ENCODE assay signal across 9 cellular contexts in the genomic region with DNA sequence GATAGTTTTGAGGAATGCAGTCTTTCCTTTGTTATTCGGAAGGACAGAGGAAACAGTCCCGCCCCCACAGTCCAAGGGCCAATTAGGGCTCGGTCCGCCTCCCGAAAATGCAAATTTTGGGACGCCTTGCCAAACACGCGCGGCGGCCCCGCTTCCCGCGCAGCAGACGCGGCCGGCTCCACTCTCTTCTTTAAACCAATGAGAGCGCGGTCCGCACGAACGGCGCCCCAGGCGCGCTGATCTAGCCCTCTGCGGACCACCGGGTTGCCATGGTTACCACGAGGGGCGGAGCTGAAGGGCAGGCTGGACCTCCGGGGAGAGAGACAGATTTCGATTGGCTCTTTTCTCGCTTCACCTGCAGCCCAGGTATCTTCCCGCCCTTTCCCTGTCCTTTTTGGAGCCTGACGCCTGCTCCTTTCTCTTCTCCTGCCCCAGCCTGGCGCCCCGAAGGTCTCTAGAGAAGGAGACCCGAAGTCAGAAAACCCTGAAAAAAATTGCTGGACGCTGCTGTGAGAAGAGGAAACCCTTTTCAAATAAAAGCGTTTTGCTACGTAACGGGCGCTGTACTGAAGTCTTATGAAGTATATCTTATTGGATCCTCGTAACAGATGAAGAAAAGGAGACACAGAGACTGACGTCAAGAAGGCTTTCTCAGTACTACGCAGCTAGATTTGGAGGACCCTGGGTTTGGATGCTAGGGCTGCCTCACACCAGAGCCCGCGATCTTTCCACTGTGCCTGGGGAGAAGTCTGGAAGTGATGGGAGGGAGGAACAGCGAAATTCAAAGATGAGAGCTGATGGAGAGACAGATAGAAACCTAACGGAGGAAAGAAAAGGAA. TPM values are rescaled to one million over a fixed set of nuclear protein-coding genes. Genes with fewer than 3 reads are reported as not detected.
DNase-seq lines count a peak whose midpoint lies in the region; ATAC-seq and TF ChIP-seq lines count a peak whose summit lies in the region.
"Had no signal": no experiment of that assay in that cellular context is flagged by ENCODE, and none has a peak within 500 bp of the region (broad histone marks: within the 10 kb centered on the region; RNA-seq: fewer than 3 reads in every experiment).

No MANE protein-coding gene starts in this region.

- peaks cover 71% of the 10 kb centered on the region for H3K4me1 Mint-ChIP-seq in nephron progenitor cell

- peaks cover 87% of the 10 kb centered on the region for H3K27me3 Mint-ChIP-seq in nephron progenitor cell (ENCODE audit: low read depth, poor library complexity)

- H3K36me3 Mint-ChIP-seq in nephron progenitor cell (ENCODE audit: low read depth), result no peaks in the 10 kb centered on the region

- no peak overlapping the region for H3K4me3 ChIP-seq in NB4 (ENCODE audit: low read depth, low read length)
- H3K4me3 ChIP-seq: uterus had no signal

- peak; percentile 97 for DNase-seq in DMS79 (lab: John Stamatoyannopoulos, UW)
- DNase-seq in NB4 (ENCODE audit: low read depth), result peak; percentile 79
- DNase-seq in UCSD-AML1 (lab: John Stamatoyannopoulos, UW; ENCODE audit: unreplicated experiment), result peak; percentile 77
- DNase-seq in nephron progenitor cell, result peak; percentile 93

- H3K9me3 Mint-ChIP-seq in nephron progenitor cell, result no peaks in the 10 kb centered on the region

- TF ChIP-seq CTCF in NB4 (IDR thresholded peaks at IDR 0.05; ENCODE audit: low read depth, low read length), result no peak
- TF ChIP-seq CTCF in nephron progenitor cell (IDR thresholded peaks at IDR 0.05), result no peak

- TF ChIP-seq POLR2A in NB4 (IDR thresholded peaks at IDR 0.05; ENCODE audit: extremely low read depth, insufficient read length), result no peak

- peak overlapping the region; percentile 72 for H3K4me3 Mint-ChIP-seq in nephron progenitor cell

- ATAC-seq in esophagus mucosa, result peak; percentile 50
- ATAC-seq in GM21737 (IDR thresholded peaks at IDR 0.05; ENCODE audit: unreplicated experiment), result no peak
- no peak for ATAC-seq in HG03520 (IDR thresholded peaks at IDR 0.05; ENCODE audit: unreplicated experiment)
- no peak for ATAC-seq in GM21576 (IDR thresholded peaks at IDR 0.05; ENCODE audit: unreplicated experiment)

- no peak overlapping the region for H3K27ac Mint-ChIP-seq in nephron progenitor cell

RNA-seq across cellular contexts. Expression of gene PTH2, which starts 2.0 kb away (rescaled TPM):
- total RNA-seq in esophagus mucosa, result not detected
- total RNA-seq: uterus had no signal

RNA-seq across cellular contexts. Expression of gene GFY, which starts 3.9 kb away (rescaled TPM):
- not detected for total RNA-seq in esophagus mucosa
- total RNA-seq: uterus had no signal

RNA-seq across cellular contexts. Expression of gene SLC17A7, which starts 20.1 kb away (rescaled TPM):
- total RNA-seq in esophagus mucosa, result not detected

RNA-seq across cellular contexts. Expression of gene PIH1D1, which starts 30.4 kb away (rescaled TPM):
- total RNA-seq in esophagus mucosa, result 53.6 TPM

RNA-seq across cellular contexts. Expression of gene ALDH16A1, which starts 31.8 kb away (rescaled TPM):
- total RNA-seq in esophagus mucosa, result 27.2 TPM
